In the genomic region with DNA sequence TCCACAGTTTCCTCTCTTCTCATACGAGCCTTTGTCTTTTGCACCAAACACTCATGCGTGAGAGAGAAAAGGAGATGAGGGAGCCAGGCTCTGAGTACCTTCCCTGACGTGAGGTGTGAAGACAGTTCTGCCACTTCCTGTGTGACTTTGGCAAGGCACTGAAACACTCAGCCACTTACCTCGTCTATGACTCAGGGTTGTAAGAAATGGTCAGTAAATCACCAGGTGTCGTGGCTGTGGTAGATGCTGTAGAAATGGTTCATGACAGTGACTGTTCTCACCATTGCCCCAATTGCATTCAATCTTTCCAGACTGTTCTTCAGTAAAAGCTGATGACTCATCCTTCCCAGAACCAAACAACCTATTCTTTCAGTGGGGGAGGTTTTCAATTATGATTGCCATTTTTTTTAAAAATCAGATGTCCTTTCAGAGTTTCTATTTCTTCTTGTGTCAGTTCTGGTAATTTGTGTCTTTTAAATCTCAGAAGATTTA, we compare ENCODE assay signal across 8 cellular contexts. TPM values are rescaled to one million over a fixed set of nuclear protein-coding genes. Genes with fewer than 3 reads are reported as not detected.
DNase-seq lines count a peak whose midpoint lies in the region; ATAC-seq and TF ChIP-seq lines count a peak whose summit lies in the region.

No MANE protein-coding gene starts in this region.

- no peak for TF ChIP-seq CTCF in GM06990 (IDR thresholded peaks at IDR 0.05; ENCODE audit: insufficient read depth, low read length, poor library complexity, severe bottlenecking)
- TF ChIP-seq CTCF in mucosa of descending colon (IDR thresholded peaks at IDR 0.05), result no peak

- intact Hi-C loops in mucosa of descending colon (cut with DNase I, micrococcal nuclease), result no loop called here

- CTCF ChIA-PET in activated CD4-positive, alpha-beta T cell treated with anti-CD3 and anti-CD28 coated beads, Interleukin-2, amount 10 ng/mL, durations not matched to agents 7 days and 5 days (lab: Charles Lee), result no interaction called here

- no peaks in the 10 kb centered on the region for H3K4me1 ChIP-seq in mucosa of descending colon (ENCODE audit: low read depth)

- peak overlapping the region; percentile 46 for H3K27ac Mint-ChIP-seq in activated CD4-positive, alpha-beta T cell treated with anti-CD3 and anti-CD28 coated beads, Interleukin-2, amount 10 ng/mL, durations not matched to agents 7 days and 5 days

- H3K9me3 Mint-ChIP-seq in activated CD4-positive, alpha-beta T cell treated with anti-CD3 and anti-CD28 coated beads, Interleukin-2, amount 10 ng/mL, durations not matched to agents 7 days and 5 days, result peaks cover 39% of the 10 kb centered on the region

- H3K27me3 ChIP-seq in GM06990 (replicated peaks; ENCODE audit: control insufficient read depth, insufficient read depth, low read length), result no peaks in the 10 kb centered on the region

- no peak overlapping the region for H3K4me3 ChIP-seq in GM06990 (replicated peaks; ENCODE audit: low read depth, low read length)
- no peak overlapping the region for H3K4me3 ChIP-seq in mucosa of descending colon

- peaks cover 4% of the 10 kb centered on the region for H3K9me3 ChIP-seq in mucosa of descending colon

- DNase-seq in GM06990 (ENCODE audit: extremely low read depth, insufficient read length), result peak; percentile 59
- peak; percentile 49 for DNase-seq in activated CD4-positive, alpha-beta T cell treated with anti-CD3 and anti-CD28 coated beads, Interleukin-2, amount 10 ng/mL, durations not matched to agents 7 days and 5 days
- DNase-seq in mucosa of descending colon, result no peak
- DNase-seq in globus pallidus (ENCODE audit: low spot score), result no peak
- no peak for DNase-seq in inferior parietal cortex (ENCODE audit: extremely low spot score)
- no peak for DNase-seq in NCI-H2196 treated with DMSO at 0.1 percent for 48 hours (lab: John Stamatoyannopoulos, UW; ENCODE audit: unreplicated experiment)

- H3K4me3 Mint-ChIP-seq in activated CD4-positive, alpha-beta T cell treated with anti-CD3 and anti-CD28 coated beads, Interleukin-2, amount 10 ng/mL, durations not matched to agents 7 days and 5 days, result no peak overlapping the region

- ATAC-seq in HG03196 (IDR thresholded peaks at IDR 0.05; ENCODE audit: unreplicated experiment) (peak; percentile 83), mucosa of descending colon (peak; percentile 71), HG02759 (IDR thresholded peaks at IDR 0.05; ENCODE audit: unreplicated experiment) (no peak)

- peaks cover 25% of the 10 kb centered on the region for H3K4me1 Mint-ChIP-seq in activated CD4-positive, alpha-beta T cell treated with anti-CD3 and anti-CD28 coated beads, Interleukin-2, amount 10 ng/mL, durations not matched to agents 7 days and 5 days

- no peaks in the 10 kb centered on the region for H3K27me3 Mint-ChIP-seq in activated CD4-positive, alpha-beta T cell treated with anti-CD3 and anti-CD28 coated beads, Interleukin-2, amount 10 ng/mL, durations not matched to agents 7 days and 5 days

- no peaks in the 10 kb centered on the region for H3K36me3 ChIP-seq in GM06990 (ENCODE audit: control insufficient read depth, insufficient read depth, low read length)
- H3K36me3 ChIP-seq in mucosa of descending colon (ENCODE audit: low read depth), result no peaks in the 10 kb centered on the region

- POLR2A ChIA-PET in activated CD4-positive, alpha-beta T cell treated with anti-CD3 and anti-CD28 coated beads, Interleukin-2, amount 10 ng/mL, durations not matched to agents 7 days and 5 days (lab: Charles Lee), result interaction anchor here (0.6 to 1.0 kb wide), 2 partner anchors 58 to 178 kb away, joined by 3 read pairs; no protein-coding TSS in a partner anchor

- peaks cover 15% of the 10 kb centered on the region for H3K36me3 Mint-ChIP-seq in activated CD4-positive, alpha-beta T cell treated with anti-CD3 and anti-CD28 coated beads, Interleukin-2, amount 10 ng/mL, durations not matched to agents 7 days and 5 days (ENCODE audit: low read depth)

RNA-seq across cellular contexts. Expression of a gene that starts 49.2 kb away (rescaled TPM):
- total RNA-seq in activated CD4-positive, alpha-beta T cell treated with anti-CD3 and anti-CD28 coated beads, Interleukin-2, amount 10 ng/mL, durations not matched to agents 7 days and 5 days, result not detected
- 10 to 100 TPM in 1 of 3 donors, 1 to 10 TPM in 2; 6.9 to 12.8 (median 8.4) TPM for total RNA-seq in mucosa of descending colon

Comparison
In these comparisons a context has a peak if more than half of its experiments do, and no peak if none do; other contexts are left out.
1. DNase-seq: peak in GM06990 (single experiment) and activated CD4-positive, alpha-beta T cell treated with anti-CD3 and anti-CD28 coated beads, Interleukin-2, amount 10 ng/mL, durations not matched to agents 7 days and 5 days (single experiment); none in mucosa of descending colon (0 of 3), globus pallidus (single experiment), inferior parietal cortex (single experiment) and NCI-H2196 treated with DMSO at 0.1 percent for 48 hours (single experiment).
2. RNA of a gene that starts 49.2 kb away (total RNA-seq): 6.9 to 12.8 TPM in mucosa of descending colon; not detected in activated CD4-positive, alpha-beta T cell treated with anti-CD3 and anti-CD28 coated beads, Interleukin-2, amount 10 ng/mL, durations not matched to agents 7 days and 5 days; every median in the first group is over 4 times any median in the second.